15 cellular contexts compared by ENCODE assay signal in genomic region chr2:3469486-3469885, GRCh38. TPM values are rescaled to one million over a fixed set of nuclear protein-coding genes. Genes with fewer than 3 reads are reported as not detected.
DNase-seq lines count a peak whose midpoint lies in the region; ATAC-seq and TF ChIP-seq lines count a peak whose summit lies in the region.
"Had no signal": no experiment of that assay in that cellular context is flagged by ENCODE, and none has a peak within 500 bp of the region (broad histone marks: within the 10 kb centered on the region; RNA-seq: fewer than 3 reads in every experiment).

No MANE protein-coding gene starts in this region.

- TF ChIP-seq CTCF in gastrocnemius medialis (IDR thresholded peaks at IDR 0.05 in 4 of 5, conservative IDR thresholded peaks at IDR 0.05 in 1 of 5), result no peak

- DNase-seq in Right ventricle myocardium inferior (ENCODE audit: missing footprints) (peak; percentile 20), left ventricle myocardium superior (no peak), right cardiac atrium (peak; percentile 14 to 62 (median 56)), gastrocnemius medialis (no peak), aorta (peak in 1 of 2 donors; percentile 37), dermis blood vessel endothelial cell (no peak), DMS79 (lab: John Stamatoyannopoulos, UW) (no peak)
- DNase-seq: activated CD4-positive, alpha-beta T cell treated with anti-CD3 and anti-CD28 coated beads for 36 hours; activated CD8-positive, alpha-beta memory T cell treated with anti-CD3 and anti-CD28 coated beads, Interleukin-2, amount 50 U/mL, for 4 hours; activated gamma-delta T cell treated with Interleukin-2 at 50 U/mL for 16 hours; NCI-H2171 treated with DMSO at 0.1 percent for 48 hours; stimulated activated naive B cell treated with anti-CD40 and anti-IgM and Interleukin-4, amounts not matched to agents 10 μg/mL and 1 μg/mL and 100 μg/mL, for 72 hours had no signal

- H3K36me3 ChIP-seq in gastrocnemius medialis (peaks cover 0 to 20% of the 10 kb centered on the region in 2 donors), aorta (ENCODE audit: control insufficient read depth in 1 of 2, insufficient read depth in 2 of 2, low read length in 1 of 2) (no peaks in the 10 kb centered on the region)

- H3K27me3 ChIP-seq in right cardiac atrium (ENCODE audit: control insufficient read depth, insufficient read depth), result no peaks in the 10 kb centered on the region
- no peaks in the 10 kb centered on the region for H3K27me3 ChIP-seq in gastrocnemius medialis
- H3K27me3 ChIP-seq in aorta (ENCODE audit: control insufficient read depth in 1 of 2, insufficient read depth in 2 of 2, low read length in 1 of 2), result no peaks in the 10 kb centered on the region

- no peaks in the 10 kb centered on the region for H3K9me3 ChIP-seq in right cardiac atrium (ENCODE audit: control insufficient read depth, low read length)
- H3K9me3 ChIP-seq in gastrocnemius medialis, result no peaks in the 10 kb centered on the region
- H3K9me3 ChIP-seq in aorta (ENCODE audit: control insufficient read depth, low read length), result no peaks in the 10 kb centered on the region

- intact Hi-C loops in Right ventricle myocardium inferior (cut with DNase I), result no loop called here
- intact Hi-C loops in left ventricle myocardium superior (cut with micrococcal nuclease), result no loop called here
- intact Hi-C loops in right cardiac atrium (cut with DNase I), result no loop called here
- intact Hi-C loops in gastrocnemius medialis (cut with DNase I; ENCODE audit: low total_unique reads), result no loop called here
- intact Hi-C loops in aorta (cut with DNase I), result no loop called here

- H3K4me1 ChIP-seq in right cardiac atrium (ENCODE audit: control insufficient read depth, insufficient read depth, low read length) (peaks cover 17% of the 10 kb centered on the region), gastrocnemius medialis (peaks cover 36 to 61% of the 10 kb centered on the region in 2 donors), aorta (ENCODE audit: control insufficient read depth in 1 of 2, insufficient read depth in 2 of 2, low read length in 2 of 2) (peaks cover 5 to 10% of the 10 kb centered on the region in 2 donors)

- in situ Hi-C loops in gastrocnemius medialis (cut with MboI; ENCODE audit: low sequenced_read_pairs in 4 of 4), result no loop called here

- no peak for ATAC-seq in Right ventricle myocardium inferior
- ATAC-seq in left ventricle myocardium superior, result no peak
- no peak for ATAC-seq in right cardiac atrium
- no peak for ATAC-seq in gastrocnemius medialis
- ATAC-seq in aorta (ENCODE audit: low FRiP score), result no peak
- no peak for ATAC-seq in GM21367 (IDR thresholded peaks at IDR 0.05; ENCODE audit: unreplicated experiment)
- ATAC-seq: activated CD4-positive, alpha-beta T cell treated with anti-CD3 and anti-CD28 coated beads for 36 hours; natural killer cell treated with Interleukin-12 subunit alpha and Interleukin-12 subunit beta and Interleukin-15 and Interleukin-18, amount 100 ng/mL, for 72 hours; stimulated activated naive B cell treated with anti-CD40 and anti-IgM and Interleukin-4, amounts not matched to agents 10 μg/mL and 1 μg/mL and 100 μg/mL, for 72 hours had no signal

- 90% methylated on average over 7 of the region's 7 CpGs for WGBS in right cardiac atrium
- 93 to 96% methylated on average over 7 of the region's 7 CpGs for WGBS in aorta, 2 donors

- H3K27ac ChIP-seq in right cardiac atrium (ENCODE audit: low read length) (peak overlapping the region; percentile 92), gastrocnemius medialis (peak overlapping the region; percentile 87 to 99 (median 92)), aorta (ENCODE audit: low read depth in 1 of 2, low read length in 2 of 2) (peak overlapping the region; percentile 69 to 100)

- H3K4me3 ChIP-seq in right cardiac atrium (ENCODE audit: low read length) (no peak overlapping the region), gastrocnemius medialis (no peak overlapping the region), aorta (ENCODE audit: low read length in 2 of 2) (no peak overlapping the region)
- H3K4me3 ChIP-seq: skin epidermis had no signal

- no peak for TF ChIP-seq POLR2A in gastrocnemius medialis (IDR thresholded peaks at IDR 0.05)

RNA-seq across cellular contexts. Expression of gene ADI1, which starts 49.8 kb away (rescaled TPM):
- 160 TPM for total RNA-seq in Right ventricle myocardium inferior
- total RNA-seq in left ventricle myocardium superior, result 153 TPM
- total RNA-seq in right cardiac atrium, result 100 to 1,000 TPM; 124 to 195 (median 159) TPM
- 132 TPM for polyA plus RNA-seq in right cardiac atrium
- total RNA-seq in gastrocnemius medialis, result 10 to 100 TPM; 40.2 to 98.6 (median 92.3) TPM
- total RNA-seq in aorta, result 10 to 100 TPM; 63.7 to 70.7 TPM
- polyA plus RNA-seq in aorta, result 100 to 1,000 TPM; 158 to 206 TPM
- total RNA-seq in dermis blood vessel endothelial cell, result 50.9 and 68.4 TPM in 2 replicates

Comparison
In these comparisons a context has a peak if more than half of its experiments do, and no peak if none do; other contexts are left out.
1. DNase-seq: peak in Right ventricle myocardium inferior (single experiment) and right cardiac atrium (3 of 3); none in left ventricle myocardium superior (single experiment), gastrocnemius medialis (0 of 2), dermis blood vessel endothelial cell (single experiment) and DMS79 (single experiment).
2. Peak in every context shown above with its lines, with median percentiles within 50 percentile points of each other: H3K27ac ChIP-seq.